In the genomic region with DNA sequence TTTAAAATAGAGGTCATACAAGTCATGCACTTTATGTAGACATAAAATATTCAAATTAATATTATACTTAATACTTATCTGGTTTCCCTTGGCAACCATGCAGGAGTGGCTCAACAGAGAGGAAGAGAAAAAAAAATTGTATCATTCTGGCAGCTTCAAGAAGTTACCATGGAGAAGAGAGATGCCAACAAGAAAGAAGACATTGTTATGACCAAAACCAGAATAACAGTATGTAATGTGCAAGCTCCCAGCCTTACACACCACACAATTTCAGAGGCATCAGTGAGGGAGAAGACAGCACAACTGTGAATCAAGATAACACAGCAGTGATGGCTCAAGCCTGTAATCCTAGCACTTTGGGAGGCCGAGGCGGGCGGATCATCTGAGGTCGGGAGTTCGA, we compare ENCODE assay signal across 22 cellular contexts.
"Had no signal": no experiment of that assay in that cellular context is flagged by ENCODE, and none has a peak within 500 bp of the region (broad histone marks: within the 10 kb centered on the region; RNA-seq: fewer than 3 reads in every experiment).

No MANE protein-coding gene starts in this region.

- H3K9me3 Mint-ChIP-seq: activated T-cell treated with anti-CD3 and anti-CD28 coated beads, Interleukin-2, amount 50 U/mL, for 24 hours; activated T-helper 1 cell treated with anti-CD3 and anti-CD28 coated beads, Interleukin-12 subunit alpha, Interleukin-12 subunit beta, Interleukin-2, Interleukin-4 antibody, amounts not matched to agents 30 ng/mL and 10 ng/mL and 1 ng/mL, durations not matched to agents 14 hours and 24 hours and 36 hours; T-helper 2 cell treated with Interferon-gamma antibody and Interleukin-4, amounts not matched to agents 5 μg/mL and 100 μg/mL, for 36 hours had no signal

- H3K4me1 Mint-ChIP-seq: activated naive CD4-positive, alpha-beta T cell treated with anti-CD3 and anti-CD28 coated beads, Interleukin-2, amount 50 U/mL, for 24 hours had no signal

- H3K27me3 Mint-ChIP-seq: activated CD8-positive, alpha-beta T cell treated with anti-CD3 and anti-CD28 coated beads for 36 hours; activated T-cell treated with anti-CD3 and anti-CD28 coated beads, Interleukin-2, amount 50 U/mL, for 24 hours had no signal

- H3K4me3 Mint-ChIP-seq: activated CD8-positive, alpha-beta T cell treated with anti-CD3 and anti-CD28 coated beads for 36 hours; activated naive CD4-positive, alpha-beta T cell treated with anti-CD3 and anti-CD28 coated beads, Interleukin-2, amount 50 U/mL, for 24 hours; activated T-cell treated with anti-CD3 and anti-CD28 coated beads, Interleukin-2, amount 50 U/mL, for 24 hours; activated T-helper 1 cell treated with anti-CD3 and anti-CD28 coated beads, Interleukin-12 subunit alpha, Interleukin-12 subunit beta, Interleukin-2, Interleukin-4 antibody, amounts not matched to agents 30 ng/mL and 10 ng/mL and 1 ng/mL, durations not matched to agents 14 hours and 24 hours and 36 hours; T-helper 2 cell treated with Interferon-gamma antibody and Interleukin-4, amounts not matched to agents 5 μg/mL and 100 μg/mL, for 36 hours had no signal

- DNase-seq: activated CD4-positive, alpha-beta T cell treated with anti-CD3 and anti-CD28 coated beads for 4 hours; activated CD8-positive, alpha-beta T cell treated with anti-CD3 and anti-CD28 coated beads for 36 hours; activated effector memory CD4-positive, alpha-beta T cell treated with Interleukin-2 at 50 U/mL for 16 hours; activated naive CD4-positive, alpha-beta T cell; activated T-cell treated with anti-CD3 and anti-CD28 coated beads, Interleukin-2, amount 50 U/mL, for 24 hours; amniotic stem cell; body of pancreas; central memory CD4-positive, alpha-beta T cell; KG1; NCI-H1092; NCI-H1417 treated with DMSO at 0.1 percent for 48 hours; NCI-H1694; NCI-H2029 treated with DMSO at 0.1 percent for 48 hours; NCI-H524; Peyer's patch; Right ventricle myocardium superior; SJCRH30; SW 1271 had no signal

- FAIRE-seq: bronchial epithelial cell had no signal

- H3K27ac Mint-ChIP-seq: activated CD8-positive, alpha-beta T cell treated with anti-CD3 and anti-CD28 coated beads for 36 hours; activated naive CD4-positive, alpha-beta T cell treated with anti-CD3 and anti-CD28 coated beads, Interleukin-2, amount 50 U/mL, for 24 hours; activated T-cell treated with anti-CD3 and anti-CD28 coated beads, Interleukin-2, amount 50 U/mL, for 24 hours; activated T-helper 1 cell treated with anti-CD3 and anti-CD28 coated beads, Interleukin-12 subunit alpha, Interleukin-12 subunit beta, Interleukin-2, Interleukin-4 antibody, amounts not matched to agents 30 ng/mL and 10 ng/mL and 1 ng/mL, durations not matched to agents 14 hours and 24 hours and 36 hours; T-helper 2 cell treated with Interferon-gamma antibody and Interleukin-4, amounts not matched to agents 5 μg/mL and 100 μg/mL, for 36 hours had no signal

- H3K36me3 Mint-ChIP-seq: activated naive CD4-positive, alpha-beta T cell treated with anti-CD3 and anti-CD28 coated beads, Interleukin-2, amount 50 U/mL, for 24 hours had no signal
